ENCODE assay signal across 9 cellular contexts in the genomic region with DNA sequence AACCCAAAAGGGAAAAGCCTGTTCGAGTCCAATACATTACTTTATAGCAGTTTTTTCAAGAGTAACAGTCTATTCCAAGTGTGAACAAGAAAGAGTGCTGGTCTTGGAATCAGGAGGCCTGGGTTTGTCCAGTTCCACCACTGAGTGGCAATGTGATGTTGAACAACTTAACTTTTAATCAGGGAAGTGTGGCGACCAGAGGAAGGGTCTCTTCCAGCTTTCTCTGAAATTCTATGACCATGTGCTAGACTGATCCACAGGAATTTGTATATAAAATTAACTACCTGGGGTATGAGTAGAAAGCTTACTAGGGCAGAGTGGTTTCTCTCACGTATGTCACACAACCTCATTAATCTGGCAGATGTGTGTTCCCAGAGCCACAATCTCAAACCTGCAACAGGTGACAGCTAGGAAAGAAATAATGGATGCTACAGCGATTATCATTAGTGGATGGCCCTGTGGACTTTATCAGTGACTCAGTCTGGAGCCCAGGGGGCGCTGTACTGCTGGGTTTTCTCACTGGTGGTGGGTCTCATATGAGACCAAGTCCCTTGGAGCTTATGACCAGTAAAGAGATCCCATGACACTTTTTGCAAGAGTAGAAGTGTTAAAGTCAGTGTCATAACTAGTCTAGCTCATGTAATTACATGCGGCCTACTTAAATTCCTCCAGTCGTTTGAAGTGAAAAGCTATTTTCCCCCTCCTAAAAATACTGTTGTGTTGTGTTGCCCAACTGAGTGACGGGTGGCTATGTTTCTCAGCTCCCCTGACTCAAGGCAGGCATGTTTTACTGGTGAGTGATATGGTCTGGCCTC.
DNase-seq lines count a peak whose midpoint lies in the region; ATAC-seq, FAIRE-seq and TF ChIP-seq lines count a peak whose summit lies in the region.
"Had no signal": no experiment of that assay in that cellular context is flagged by ENCODE, and none has a peak within 500 bp of the region (broad histone marks: within the 10 kb centered on the region; RNA-seq: fewer than 3 reads in every experiment).

No MANE protein-coding gene starts in this region.

- no peaks in the 10 kb centered on the region for H3K27me3 Mint-ChIP-seq in astrocyte (ENCODE audit: low read depth, unreplicated experiment)
- no peaks in the 10 kb centered on the region for H3K27me3 Mint-ChIP-seq in nephron (ENCODE audit: low read depth)
- H3K27me3 Mint-ChIP-seq: central memory CD8-positive, alpha-beta T cell had no signal

- H3K9me3 Mint-ChIP-seq in astrocyte (ENCODE audit: unreplicated experiment) = no peaks in the 10 kb centered on the region
- no peaks in the 10 kb centered on the region for H3K9me3 Mint-ChIP-seq in nephron
- H3K9me3 Mint-ChIP-seq: central memory CD8-positive, alpha-beta T cell had no signal

- H3K36me3 ChIP-seq in astrocyte (ENCODE audit: insufficient read depth, low read length) = peaks cover 6% of the 10 kb centered on the region

- H3K4me3 ChIP-seq in Jurkat, Clone E6-1 (ENCODE audit: low read length) = no peak overlapping the region
- no peak overlapping the region for H3K4me3 ChIP-seq in astrocyte (ENCODE audit: insufficient read depth, low read depth, low read length)

- TF ChIP-seq CTCF in astrocyte (IDR thresholded peaks at IDR 0.05; ENCODE audit: insufficient read depth, low read depth, low read length) (peak; percentile 45), nephron (IDR thresholded peaks at IDR 0.05; ENCODE audit: unreplicated experiment in 3 of 3) (peak in 2 of 3 experiments; percentile 19 to 20)

- H3K4me1 Mint-ChIP-seq in astrocyte (ENCODE audit: low read depth, unreplicated experiment) (peaks cover 59% of the 10 kb centered on the region), nephron (peaks cover 28% of the 10 kb centered on the region)

- no peak overlapping the region for H2AFZ ChIP-seq in astrocyte (ENCODE audit: low read depth, low read length)

- H3K4me2 ChIP-seq in astrocyte (ENCODE audit: low read length) = peak overlapping the region; percentile 51

- H3K27ac ChIP-seq in astrocyte (ENCODE audit: low read depth, low read length) = peak overlapping the region; percentile 89

- peaks cover 3% of the 10 kb centered on the region for H3K36me3 Mint-ChIP-seq in astrocyte (ENCODE audit: low read depth, unreplicated experiment)
- H3K36me3 Mint-ChIP-seq in nephron (ENCODE audit: low read depth) = peaks cover 23% of the 10 kb centered on the region

- H3K4me3 Mint-ChIP-seq in astrocyte (ENCODE audit: unreplicated experiment) = no peak overlapping the region
- H3K4me3 Mint-ChIP-seq in nephron = no peak overlapping the region
- H3K4me3 Mint-ChIP-seq: central memory CD8-positive, alpha-beta T cell had no signal

- FAIRE-seq in astrocyte (lab: Jason Lieb, UNC) = no peak

- H3K9me3 ChIP-seq in astrocyte (ENCODE audit: insufficient read depth, low read depth, low read length) = no peaks in the 10 kb centered on the region

- H3K4me1 ChIP-seq in astrocyte (ENCODE audit: insufficient read depth, low read length) = peaks cover 46% of the 10 kb centered on the region

- peak overlapping the region; percentile 56 for H3K9ac ChIP-seq in astrocyte (ENCODE audit: low read length)

- H3K27ac Mint-ChIP-seq in astrocyte (ENCODE audit: unreplicated experiment) (peak overlapping the region; percentile 29), nephron (no peak overlapping the region)

- no peaks in the 10 kb centered on the region for H3K27me3 ChIP-seq in astrocyte (ENCODE audit: insufficient read depth, low read length)

- H3K79me2 ChIP-seq in astrocyte (ENCODE audit: insufficient read depth, low read length) = no peaks in the 10 kb centered on the region

- DNase-seq in EL (peak; percentile 47), astrocyte (ENCODE audit: low read depth) (peak; percentile 63)
- DNase-seq in Jurkat, Clone E6-1 (ENCODE audit: low read depth, low spot score) = peak; percentile 8

- no peaks in the 10 kb centered on the region for H4K20me1 ChIP-seq in astrocyte (ENCODE audit: insufficient read depth, low read length)

- ATAC-seq in HG02759 (IDR thresholded peaks at IDR 0.05; ENCODE audit: unreplicated experiment) (no peak), GM18907 (IDR thresholded peaks at IDR 0.05; ENCODE audit: unreplicated experiment) (no peak), GM19395 (IDR thresholded peaks at IDR 0.05; ENCODE audit: unreplicated experiment) (no peak), HG02678 (IDR thresholded peaks at IDR 0.05; ENCODE audit: unreplicated experiment) (no peak)

Comparison
In these comparisons a context has a peak if more than half of its experiments do, and no peak if none do; other contexts are left out.
1. DNase-seq: peak in every context shown above with its lines; median percentile 63 in astrocyte; 47 in EL; 8 in Jurkat, Clone E6-1.